In the genomic region with DNA sequence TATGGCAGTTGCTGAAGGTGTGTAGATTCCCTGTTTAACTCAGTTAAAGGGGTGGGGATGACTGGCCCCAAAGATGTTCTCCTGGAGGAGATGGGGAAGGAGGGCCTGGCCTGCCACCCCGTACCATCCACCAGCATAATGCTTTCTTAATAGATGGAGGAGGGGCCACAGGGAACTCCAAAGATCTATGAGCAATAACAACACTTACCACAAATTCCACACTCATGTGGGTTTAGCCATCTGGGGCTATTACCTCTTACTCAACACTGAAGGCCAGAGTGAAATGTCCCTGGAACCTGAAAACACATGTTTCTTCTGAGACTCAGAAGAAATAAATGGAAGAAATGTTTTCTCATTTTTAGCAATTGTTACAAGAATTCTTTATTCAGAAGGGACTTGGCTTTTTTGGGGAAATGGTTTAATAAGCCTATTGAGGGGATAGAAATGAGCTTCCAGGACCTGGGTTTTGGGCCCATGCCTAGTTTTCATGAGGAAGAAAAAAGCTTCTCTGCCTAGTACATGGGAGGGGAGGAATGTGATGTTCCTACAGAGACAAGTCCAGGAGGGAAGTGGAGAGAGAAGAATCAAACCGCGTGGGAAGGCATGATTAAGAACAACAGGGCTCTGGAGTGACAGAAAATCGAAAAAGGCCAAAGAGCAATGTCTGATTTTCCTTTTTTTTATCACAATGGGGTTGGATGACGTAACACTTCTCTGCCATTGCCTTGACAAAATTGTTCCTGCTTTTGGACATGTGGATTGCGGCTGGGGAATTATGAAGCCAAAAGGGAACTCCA, we compare ENCODE assay signal across 19 cellular contexts.
DNase-seq lines count a peak whose midpoint lies in the region; FAIRE-seq and TF ChIP-seq lines count a peak whose summit lies in the region.
"Had no signal": no experiment of that assay in that cellular context is flagged by ENCODE, and none has a peak within 500 bp of the region (broad histone marks: within the 10 kb centered on the region; RNA-seq: fewer than 3 reads in every experiment).

No MANE protein-coding gene starts in this region.

- CTCF ChIA-PET in activated naive CD4-positive, alpha-beta T cell treated with anti-CD3 and anti-CD28 coated beads for 36 hours (lab: Charles Lee), result interaction anchor here (0.6 kb wide), 1 partner anchor 523 kb away, joined by 3 read pairs; no protein-coding TSS in a partner anchor

- H3K4me3 Mint-ChIP-seq in activated naive CD4-positive, alpha-beta T cell treated with anti-CD3 and anti-CD28 coated beads for 36 hours, result no peak overlapping the region
- H3K4me3 Mint-ChIP-seq: B cell, H9 had no signal

- H3K27me3 Mint-ChIP-seq in activated naive CD4-positive, alpha-beta T cell treated with anti-CD3 and anti-CD28 coated beads for 36 hours (ENCODE audit: low read depth), result peaks cover 14% of the 10 kb centered on the region
- H3K27me3 Mint-ChIP-seq: B cell had no signal

- H3K9me3 Mint-ChIP-seq in activated naive CD4-positive, alpha-beta T cell treated with anti-CD3 and anti-CD28 coated beads for 36 hours, result no peaks in the 10 kb centered on the region

- DNase-seq in AG08396 (ENCODE audit: low spot score) (peak; percentile 47), HFF-Myc (ENCODE audit: extremely low read depth, low read depth) (peak; percentile 64), brain microvascular endothelial cell (peak; percentile 11), myocyte (ENCODE audit: low read depth) (peak; percentile 2), GM12891 (ENCODE audit: insufficient read length, low spot score) (no peak), SJCRH30 (no peak), NCI-H1048 (lab: John Stamatoyannopoulos, UW) (no peak)
- no peak for DNase-seq in activated naive CD4-positive, alpha-beta T cell treated with anti-CD3 and anti-CD28 coated beads for 36 hours
- DNase-seq: activated effector memory CD4-positive, alpha-beta T cell treated with Interleukin-2 at 50 U/mL for 16 hours; DMS79 treated with DMSO at 0.1 percent for 48 hours; H9; NCI-H1417; NCI-H446; PC-9; stimulated activated CD8-positive, alpha-beta memory T cell treated with anti-CD3 and anti-CD28 coated beads, Interleukin-4, amount 100 ng/mL, for 48 hours had no signal

- no peak overlapping the region for H3K27ac Mint-ChIP-seq in activated naive CD4-positive, alpha-beta T cell treated with anti-CD3 and anti-CD28 coated beads for 36 hours
- H3K27ac Mint-ChIP-seq: B cell had no signal

- H3K4me3 ChIP-seq in HFF-Myc (replicated peaks; ENCODE audit: low read depth, low read length) (no peak overlapping the region), brain microvascular endothelial cell (ENCODE audit: low read depth, low read length) (no peak overlapping the region), SJCRH30 (no peak overlapping the region)
- H3K4me3 ChIP-seq: cardiac muscle cell, lung, PC-9 had no signal

- no peaks in the 10 kb centered on the region for H3K9me3 ChIP-seq in SJCRH30 (replicated peaks)

- TF ChIP-seq POLR2A in GM12891 (IDR thresholded peaks at IDR 0.05; ENCODE audit: low read depth, low read length), result no peak

- H3K36me3 ChIP-seq in brain microvascular endothelial cell (replicated peaks) (no peaks in the 10 kb centered on the region), SJCRH30 (no peaks in the 10 kb centered on the region)
- H3K36me3 ChIP-seq: cardiac muscle cell had no signal

- H3K27me3 ChIP-seq in brain microvascular endothelial cell (replicated peaks), result no peaks in the 10 kb centered on the region
- H3K27me3 ChIP-seq in SJCRH30, result no peaks in the 10 kb centered on the region
- H3K27me3 ChIP-seq: cardiac muscle cell had no signal

- H3K4me1 ChIP-seq in SJCRH30, result no peaks in the 10 kb centered on the region

- H3K27ac ChIP-seq in brain microvascular endothelial cell, result no peak overlapping the region
- H3K27ac ChIP-seq in SJCRH30, result no peak overlapping the region
- H3K27ac ChIP-seq: cardiac muscle cell, PC-9 had no signal

- intact Hi-C loops in activated naive CD4-positive, alpha-beta T cell treated with anti-CD3 and anti-CD28 coated beads for 36 hours (cut with micrococcal nuclease), result no loop called here

- in situ Hi-C loops in brain microvascular endothelial cell (cut with HindIII; ENCODE audit: low pct_ligation_motif_present, low sequenced_read_pairs), result no loop called here

- no peak for FAIRE-seq in GM12891 (lab: Jason Lieb, UNC)
- FAIRE-seq: GM18507 had no signal

- TF ChIP-seq CTCF in HFF-Myc (IDR thresholded peaks at IDR 0.05; ENCODE audit: low read depth, low read length, missing control alignments), result no peak
- TF ChIP-seq CTCF in brain microvascular endothelial cell (IDR thresholded peaks at IDR 0.05; ENCODE audit: low read depth, low read length, missing control alignments), result no peak

- H3K4me1 Mint-ChIP-seq in activated naive CD4-positive, alpha-beta T cell treated with anti-CD3 and anti-CD28 coated beads for 36 hours (ENCODE audit: low read depth), result no peaks in the 10 kb centered on the region
- H3K4me1 Mint-ChIP-seq: B cell had no signal

- no peaks in the 10 kb centered on the region for H3K36me3 Mint-ChIP-seq in activated naive CD4-positive, alpha-beta T cell treated with anti-CD3 and anti-CD28 coated beads for 36 hours (ENCODE audit: low read depth)

TF ChIP-seq in GM12891, 5 proteins besides CTCF, POLR2A, EP300 and RAD21:
- TF ChIP-seq POLR2AphosphoS5 (IDR thresholded peaks at IDR 0.05; ENCODE audit: low read depth, low read length), result no peak
- no peak for TF ChIP-seq POU2F2 (IDR thresholded peaks at IDR 0.05; ENCODE audit: low read depth, low read length)
- no peak for TF ChIP-seq TAF1 (IDR thresholded peaks at IDR 0.05; ENCODE audit: low read depth, low read length)
- TF ChIP-seq PAX5 (IDR thresholded peaks at IDR 0.05; ENCODE audit: insufficient read depth, low read length, severe bottlenecking), result no peak
- TF ChIP-seq SPI1 (IDR thresholded peaks at IDR 0.05; ENCODE audit: low read depth, low read length), result no peak
TF ChIP-seq in GM12891: peak in this region for 0.

Comparison
In these comparisons a context has a peak if more than half of its experiments do, and no peak if none do; other contexts are left out.
1. DNase-seq: peak in AG08396 (single experiment), HFF-Myc (single experiment), brain microvascular endothelial cell (single experiment) and myocyte (single experiment); none in activated naive CD4-positive, alpha-beta T cell treated with anti-CD3 and anti-CD28 coated beads for 36 hours (single experiment), GM12891 (single experiment), SJCRH30 (0 of 2) and NCI-H1048 (single experiment).